In the genomic region with DNA sequence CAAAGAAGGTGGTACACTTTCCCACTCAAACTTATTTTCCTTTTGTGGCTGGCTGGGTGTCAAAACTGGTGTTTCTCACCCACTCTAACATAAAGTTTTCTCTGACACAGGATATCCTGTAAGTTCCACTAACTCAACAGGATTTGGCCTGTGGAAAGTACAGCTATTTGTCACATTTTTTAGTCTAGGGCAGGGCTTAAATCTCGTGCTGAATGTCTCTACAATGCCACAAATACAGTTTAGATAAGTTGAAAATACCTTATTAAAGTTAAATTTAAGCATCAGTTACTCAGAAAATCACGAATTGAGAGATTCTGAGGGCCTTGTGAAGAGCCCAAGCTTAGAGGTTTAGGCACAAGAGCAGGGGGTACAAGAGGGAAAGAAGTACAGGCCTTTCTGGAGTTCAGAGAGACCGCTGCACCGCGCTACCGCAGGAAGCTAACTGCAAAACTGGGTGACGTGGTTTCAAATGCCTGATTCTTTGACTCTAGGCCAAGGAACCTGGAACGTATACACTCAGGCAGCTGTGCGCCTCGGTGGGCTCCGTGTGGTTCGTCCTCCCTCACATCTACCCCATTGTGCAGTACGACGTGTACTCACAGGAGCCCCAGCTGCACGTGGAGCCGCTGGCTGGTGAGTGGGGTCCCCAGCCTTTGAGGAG, we compare ENCODE assay signal across 11 cellular contexts. TPM values are rescaled to one million over a fixed set of nuclear protein-coding genes. Genes with fewer than 3 reads are reported as not detected.
DNase-seq lines count a peak whose midpoint lies in the region; ATAC-seq and TF ChIP-seq lines count a peak whose summit lies in the region.
"Had no signal": no experiment of that assay in that cellular context is flagged by ENCODE, and none has a peak within 500 bp of the region (broad histone marks: within the 10 kb centered on the region; RNA-seq: fewer than 3 reads in every experiment).

No MANE protein-coding gene starts in this region.

- H3K27ac ChIP-seq in right atrium auricular region = peak overlapping the region; percentile 66 to 82
- H3K27ac ChIP-seq: epithelial cell of prostate had no signal

- H3K9me3 Mint-ChIP-seq in activated T-helper 17 cell treated with anti-CD3 and anti-CD28 coated beads, Interleukin-2, amount 50 U/mL, for 72 hours = no peaks in the 10 kb centered on the region

- DNase-seq in T follicular helper cell (ENCODE audit: low read depth) (peak; percentile 66), right atrium auricular region (ENCODE audit: low spot score) (peak; percentile 52), cortex of kidney (lab: John Stamatoyannopoulos, UW) (no peak), left lobe of liver (ENCODE audit: low spot score) (no peak)
- DNase-seq in stimulated activated CD8-positive, alpha-beta memory T cell treated with anti-CD3 and anti-CD28 coated beads, Interleukin-15, amount 100 ng/mL, for 24 hours (ENCODE audit: low read depth) = peak; percentile 32
- DNase-seq: DMS153, SIG-M5 had no signal

- H3K4me3 Mint-ChIP-seq in activated T-helper 17 cell treated with anti-CD3 and anti-CD28 coated beads, Interleukin-2, amount 50 U/mL, for 72 hours = peak overlapping the region; percentile 81

- H3K27me3 ChIP-seq in right atrium auricular region = no peaks in the 10 kb centered on the region

- peaks cover 77% of the 10 kb centered on the region for H3K36me3 ChIP-seq in right atrium auricular region

- H3K36me3 Mint-ChIP-seq in activated T-helper 17 cell treated with anti-CD3 and anti-CD28 coated beads, Interleukin-2, amount 50 U/mL, for 72 hours (ENCODE audit: low read depth) = peaks cover 100% of the 10 kb centered on the region

- ATAC-seq in activated T-helper 17 cell treated with anti-CD3 and anti-CD28 coated beads, Interleukin-2, amount 50 U/mL, for 72 hours (replicated peaks) = peak; percentile 90
- no peak for ATAC-seq in HG02885 (IDR thresholded peaks at IDR 0.05; ENCODE audit: poor library complexity, unreplicated experiment)
- ATAC-seq in GM18909 (IDR thresholded peaks at IDR 0.05; ENCODE audit: poor library complexity, unreplicated experiment) = no peak
- no peak for ATAC-seq in left lobe of liver

- H3K27ac Mint-ChIP-seq in activated T-helper 17 cell treated with anti-CD3 and anti-CD28 coated beads, Interleukin-2, amount 50 U/mL, for 72 hours = peak overlapping the region; percentile 94

- no peaks in the 10 kb centered on the region for H3K27me3 Mint-ChIP-seq in activated T-helper 17 cell treated with anti-CD3 and anti-CD28 coated beads, Interleukin-2, amount 50 U/mL, for 72 hours

- peaks cover 63% of the 10 kb centered on the region for H3K4me1 Mint-ChIP-seq in activated T-helper 17 cell treated with anti-CD3 and anti-CD28 coated beads, Interleukin-2, amount 50 U/mL, for 72 hours

- TF ChIP-seq CTCF in right atrium auricular region (IDR thresholded peaks at IDR 0.05) = no peak

- no peaks in the 10 kb centered on the region for H3K9me3 ChIP-seq in right atrium auricular region

- no peak overlapping the region for H3K4me3 ChIP-seq in right atrium auricular region

- H3K4me1 ChIP-seq in right atrium auricular region = peaks cover 0 to 48% of the 10 kb centered on the region in 2 donors

RNA-seq across cellular contexts. Expression of gene PWP2, which starts 23.4 kb away (rescaled TPM):
- total RNA-seq in activated T-helper 17 cell treated with anti-CD3 and anti-CD28 coated beads, Interleukin-2, amount 50 U/mL, for 72 hours = 10 to 100 TPM; 40.4 to 42.0 TPM
- 10 to 100 TPM in 1 of 2 donors, 1 to 10 TPM in 1; 3.1 to 10.4 TPM for total RNA-seq in right atrium auricular region
- 4.8 TPM for total RNA-seq in left lobe of liver

RNA-seq across cellular contexts. Expression of gene GATD3, which starts 49.7 kb away (rescaled TPM):
- total RNA-seq in activated T-helper 17 cell treated with anti-CD3 and anti-CD28 coated beads, Interleukin-2, amount 50 U/mL, for 72 hours = 10 to 100 TPM; 65.6 to 77.0 TPM
- total RNA-seq in right atrium auricular region = 10 to 100 TPM; 10.5 TPM
- total RNA-seq in left lobe of liver = 41.2 TPM

Comparison
In these comparisons a context has a peak if more than half of its experiments do, and no peak if none do; other contexts are left out.
1. DNase-seq: peak in T follicular helper cell (single experiment), right atrium auricular region (single experiment) and stimulated activated CD8-positive, alpha-beta memory T cell treated with anti-CD3 and anti-CD28 coated beads, Interleukin-15, amount 100 ng/mL, for 24 hours (single experiment); none in cortex of kidney (single experiment) and left lobe of liver (single experiment).